Comparison of ENCODE assay signal across 8 cellular contexts in genomic region chr7:149422914-149423285, GRCh38. TPM values are rescaled to one million over a fixed set of nuclear protein-coding genes. Genes with fewer than 3 reads are reported as not detected.
DNase-seq lines count a peak whose midpoint lies in the region; ATAC-seq and TF ChIP-seq lines count a peak whose summit lies in the region.

No MANE protein-coding gene starts in this region.

- H3K4me1 ChIP-seq in Karpas-422 (ENCODE audit: low read length): peaks cover 12% of the 10 kb centered on the region
- H3K4me1 ChIP-seq in body of pancreas: peaks cover 18% of the 10 kb centered on the region
- H3K4me1 ChIP-seq in mesendoderm (ENCODE audit: control insufficient read depth, low read depth, low read length): no peaks in the 10 kb centered on the region
- peaks cover 7% of the 10 kb centered on the region for H3K4me1 ChIP-seq in upper lobe of right lung

- no peak overlapping the region for H3K23ac ChIP-seq in mesendoderm (ENCODE audit: low read length)

- H3K36me3 ChIP-seq in Karpas-422 (ENCODE audit: insufficient read depth, low read length) (no peaks in the 10 kb centered on the region), body of pancreas (replicated peaks in 1 of 2; ENCODE audit: insufficient read depth in 1 of 2, low read depth in 2 of 2) (no peaks in the 10 kb centered on the region), mesendoderm (ENCODE audit: control insufficient read depth, insufficient read depth, low read length) (no peaks in the 10 kb centered on the region), upper lobe of right lung (no peaks in the 10 kb centered on the region)

- H3K9ac ChIP-seq in Karpas-422 (ENCODE audit: low read length): peak overlapping the region; percentile 67
- peak overlapping the region; percentile 76 for H3K9ac ChIP-seq in mesendoderm (ENCODE audit: low read length)

- H2AFZ ChIP-seq in Karpas-422 (ENCODE audit: low read length): peak overlapping the region; percentile 92

- peak overlapping the region; percentile 30 for H4K8ac ChIP-seq in mesendoderm (ENCODE audit: low read depth, low read length)

- ATAC-seq in GM18511 (IDR thresholded peaks at IDR 0.05; ENCODE audit: unreplicated experiment): peak; percentile 23
- peak; percentile 28 for ATAC-seq in body of pancreas
- peak; percentile 23 for ATAC-seq in upper lobe of right lung
- ATAC-seq in HG02571 (IDR thresholded peaks at IDR 0.05; ENCODE audit: unreplicated experiment): no peak

- H3K9me3 ChIP-seq in Karpas-422 (ENCODE audit: low read length) (no peaks in the 10 kb centered on the region), body of pancreas (no peaks in the 10 kb centered on the region), upper lobe of right lung (no peaks in the 10 kb centered on the region)

- H3K4ac ChIP-seq in mesendoderm (ENCODE audit: low read depth, low read length): peak overlapping the region; percentile 71

- peak overlapping the region; percentile 67 for H3K4me2 ChIP-seq in Karpas-422 (ENCODE audit: low read depth, low read length, poor library complexity, severe bottlenecking)
- H3K4me2 ChIP-seq in mesendoderm (ENCODE audit: low read length): peak overlapping the region; percentile 92

- H2AK5ac ChIP-seq in mesendoderm (ENCODE audit: low read length): no peak overlapping the region

- peak overlapping the region; percentile 88 for H3K18ac ChIP-seq in mesendoderm (ENCODE audit: low read length)

- H2BK15ac ChIP-seq in mesendoderm (replicated peaks; ENCODE audit: low read depth): no peak overlapping the region

- H3K9me2 ChIP-seq in Karpas-422 (replicated peaks; ENCODE audit: insufficient read depth, low read length): no peaks in the 10 kb centered on the region

- intact Hi-C loops in body of pancreas (cut with DNase I) (no loop called here), upper lobe of right lung (cut with DNase I) (no loop called here)

- no peak for TF ChIP-seq POLR2A in body of pancreas (IDR thresholded peaks at IDR 0.05)

- H2BK120ac ChIP-seq in mesendoderm (ENCODE audit: low read depth, low read length): no peak overlapping the region

- H3K79me1 ChIP-seq in mesendoderm (ENCODE audit: low read length): no peaks in the 10 kb centered on the region

- no peak for DNase-seq in Karpas-422
- peak; percentile 23 to 46 (median 33) for DNase-seq in body of pancreas
- no peak for DNase-seq in mesendoderm
- DNase-seq in upper lobe of right lung: peak; percentile 77
- no peak for DNase-seq in NOMO-1 (lab: John Stamatoyannopoulos, UW; ENCODE audit: unreplicated experiment in 2 of 2)
- no peak for DNase-seq in glomerular visceral epithelial cell (ENCODE audit: extremely low spot score)

- H4K5ac ChIP-seq in mesendoderm (ENCODE audit: low read length): no peak overlapping the region

- H3K4me3 ChIP-seq in Karpas-422 (ENCODE audit: low read length) (peak overlapping the region; percentile 54; the same call in 1 of the 2 replicates), body of pancreas (peak overlapping the region in 1 of 2 donors; percentile 8), mesendoderm (ENCODE audit: low read length) (peak overlapping the region; percentile 37), upper lobe of right lung (peak overlapping the region; percentile 54)

- no peaks in the 10 kb centered on the region for H4K20me1 ChIP-seq in Karpas-422 (ENCODE audit: insufficient read depth, low read depth, low read length)

- no peaks in the 10 kb centered on the region for H3K79me2 ChIP-seq in Karpas-422 (ENCODE audit: low read length)
- no peaks in the 10 kb centered on the region for H3K79me2 ChIP-seq in mesendoderm (ENCODE audit: control insufficient read depth, insufficient read depth, low read length)

- H3K56ac ChIP-seq in mesendoderm (ENCODE audit: low read length): peak overlapping the region; percentile 90

- H2BK5ac ChIP-seq in mesendoderm (ENCODE audit: low read length): no peak overlapping the region

- H3K27me3 ChIP-seq in Karpas-422 (ENCODE audit: low read length) (no peaks in the 10 kb centered on the region), body of pancreas (no peaks in the 10 kb centered on the region), mesendoderm (ENCODE audit: insufficient read depth, low read length, poor library complexity) (no peaks in the 10 kb centered on the region), upper lobe of right lung (no peaks in the 10 kb centered on the region)

- no peak for TF ChIP-seq CTCF in body of pancreas (IDR thresholded peaks at IDR 0.05)
- TF ChIP-seq CTCF in upper lobe of right lung (IDR thresholded peaks at IDR 0.05): no peak

- H3K27ac ChIP-seq in Karpas-422 (ENCODE audit: low read length) (no peak overlapping the region), body of pancreas (peak overlapping the region in 3 of 4 donors; percentile 33 to 61 (median 47)), mesendoderm (ENCODE audit: low read depth, low read length) (no peak overlapping the region), upper lobe of right lung (peak overlapping the region; percentile 39)

- WGBS in body of pancreas, 2 donors: 9 to 10% methylated on average over 27 to 34 of the region's 34 CpGs
- WGBS in mesendoderm (ENCODE audit: extremely low coverage, insufficient coverage, low lambda C conversion rate): no CpG with 5 or more reads among the region's 34 CpGs

RNA-seq across cellular contexts. Expression of gene ZNF777, which starts 38.0 kb away (rescaled TPM):
- total RNA-seq in Karpas-422 (2014; rRNA removed; shearing (Covaris generic); ENCODE audit: low replicate concordance): 5.7 and 12.6 TPM in 2 replicates
- total RNA-seq in body of pancreas (10 to 100 TPM in 1 of 2 donors, 1 to 10 TPM in 1; 8.3 to 10.5 TPM), upper lobe of right lung (11.3 TPM)
- polyA plus RNA-seq in mesendoderm (2013, experiment 1 of 2): 7.6 TPM
- polyA plus RNA-seq in mesendoderm (2013, experiment 2 of 2): 7.8 TPM

Comparison
In these comparisons a context has a peak if more than half of its experiments do, and no peak if none do; other contexts are left out.
1. DNase-seq: peak in body of pancreas (4 of 4) and upper lobe of right lung (single experiment); none in Karpas-422 (single experiment), mesendoderm (single experiment), NOMO-1 (0 of 2) and glomerular visceral epithelial cell (single experiment).
2. H3K27ac ChIP-seq: peak in body of pancreas (3 of 4) and upper lobe of right lung (single experiment); none in Karpas-422 (single experiment) and mesendoderm (single experiment).